ENCODE assay signal across 9 cellular contexts in genomic region chr1:9078035-9078948, GRCh38. TPM values are rescaled to one million over a fixed set of nuclear protein-coding genes. Genes with fewer than 3 reads are reported as not detected.
DNase-seq lines count a peak whose midpoint lies in the region; ATAC-seq, FAIRE-seq and TF ChIP-seq lines count a peak whose summit lies in the region.
"Had no signal": no experiment of that assay in that cellular context is flagged by ENCODE, and none has a peak within 500 bp of the region (broad histone marks: within the 10 kb centered on the region; RNA-seq: fewer than 3 reads in every experiment).

No MANE protein-coding gene starts in this region.

- H3K4me3 Mint-ChIP-seq in activated B cell treated with CpG ODN at 0.5 μM for 24 hours, result peak overlapping the region; percentile 48

- POLR2A ChIA-PET in activated B cell treated with CpG ODN at 0.5 μM for 24 hours (lab: Charles Lee), result interaction anchor here (0.5 to 0.6 kb wide), 3 partner anchors 8 to 314 kb away, joined by 3 read pairs; no protein-coding TSS in a partner anchor

- peaks cover 7% of the 10 kb centered on the region for H3K27me3 Mint-ChIP-seq in activated B cell treated with CpG ODN at 0.5 μM for 24 hours

- H3K4me1 Mint-ChIP-seq in activated B cell treated with CpG ODN at 0.5 μM for 24 hours, result peaks cover 92% of the 10 kb centered on the region

- no peaks in the 10 kb centered on the region for H3K36me3 Mint-ChIP-seq in activated B cell treated with CpG ODN at 0.5 μM for 24 hours (ENCODE audit: low read depth)

- no peak for TF ChIP-seq CTCF in activated B cell treated with CpG ODN at 0.5 μM for 24 hours (IDR thresholded peaks at IDR 0.05)

- DNase-seq in GM18507 (ENCODE audit: extremely low spot score, insufficient read length, low read depth) (no peak), activated B cell treated with CpG ODN at 0.5 μM for 24 hours (no peak), myocyte (ENCODE audit: low read depth) (peak; percentile 88), NCI-H748 (lab: John Stamatoyannopoulos, UW; ENCODE audit: unreplicated experiment) (no peak), NCI-H1417 treated with DMSO at 0.1 percent for 48 hours (lab: John Stamatoyannopoulos, UW) (no peak), NCI-H2029 (lab: John Stamatoyannopoulos, UW) (no peak)

- peak; percentile 95 for FAIRE-seq in GM18507 (lab: Jason Lieb, UNC)

- intact Hi-C loops in activated B cell treated with CpG ODN at 0.5 μM for 24 hours (cut with micrococcal nuclease), result loop anchor here (1.0 kb wide), 2 partner anchors 8 to 9 kb away; partner anchors contain the start of gene SLC2A5

- H3K27ac Mint-ChIP-seq in activated B cell treated with CpG ODN at 0.5 μM for 24 hours, result no peak overlapping the region

- CTCF ChIA-PET in activated B cell treated with CpG ODN at 0.5 μM for 24 hours (lab: Charles Lee), result no interaction called here

- H3K9me3 Mint-ChIP-seq in activated B cell treated with CpG ODN at 0.5 μM for 24 hours, result no peaks in the 10 kb centered on the region

- ATAC-seq in HG02840 (IDR thresholded peaks at IDR 0.05; ENCODE audit: low FRiP score, unreplicated experiment) (peak; percentile 48), activated B cell treated with CpG ODN at 0.5 μM for 24 hours (ENCODE audit: low read depth) (peak; percentile 36), HG03175 (IDR thresholded peaks at IDR 0.05; ENCODE audit: unreplicated experiment) (no peak)

RNA-seq across cellular contexts. Expression of gene SLC2A5, which starts 8.9 kb away (rescaled TPM):
- total RNA-seq in activated B cell treated with CpG ODN at 0.5 μM for 24 hours (3.6 and 4.5 TPM in 2 replicates), myocyte (11.1 and 12.6 TPM in 2 replicates)
- 5.4 TPM for polyA plus RNA-seq in myocyte (2012)
- total RNA-seq: NCI-H460 had no signal

RNA-seq across cellular contexts. Expression of gene GPR157, which starts 50.6 kb away (rescaled TPM):
- total RNA-seq in activated B cell treated with CpG ODN at 0.5 μM for 24 hours (6.2 and 7.0 TPM in 2 replicates), myocyte (2.1 and 2.8 TPM in 2 replicates)
- 6.1 TPM for polyA plus RNA-seq in myocyte (2012)

RNA-seq across cellular contexts. Expression of gene SLC2A7, which starts 52.1 kb away (rescaled TPM):
- not detected in 2 replicates for total RNA-seq in activated B cell treated with CpG ODN at 0.5 μM for 24 hours
- total RNA-seq in myocyte, result not detected in 2 replicates
- polyA plus RNA-seq in myocyte (2012), result not detected
- total RNA-seq: NCI-H460 had no signal
